16 cellular contexts compared by ENCODE assay signal in genomic region chr10:6237189-6237496, GRCh38. TPM values are rescaled to one million over a fixed set of nuclear protein-coding genes. Genes with fewer than 3 reads are reported as not detected.
DNase-seq lines count a peak whose midpoint lies in the region; ATAC-seq and TF ChIP-seq lines count a peak whose summit lies in the region.
"Had no signal": no experiment of that assay in that cellular context is flagged by ENCODE, and none has a peak within 500 bp of the region (broad histone marks: within the 10 kb centered on the region; RNA-seq: fewer than 3 reads in every experiment).

No MANE protein-coding gene starts in this region.

- H4K20me1 ChIP-seq in GM23338 (replicated peaks; ENCODE audit: insufficient read depth) (no peaks in the 10 kb centered on the region), smooth muscle cell (ENCODE audit: low read depth) (peaks cover 64% of the 10 kb centered on the region)

- H3K9me3 ChIP-seq in smooth muscle cell (replicated peaks; ENCODE audit: low read depth): no peaks in the 10 kb centered on the region

- no peaks in the 10 kb centered on the region for H3F3A ChIP-seq in GM23338 (replicated peaks; ENCODE audit: low read depth)
- peaks cover 65% of the 10 kb centered on the region for H3F3A ChIP-seq in smooth muscle cell (ENCODE audit: low read depth)

- H3K9me3 Mint-ChIP-seq in activated naive CD4-positive, alpha-beta T cell treated with anti-CD3 and anti-CD28 coated beads, Interleukin-2, amount 50 U/mL, for 72 hours: no peaks in the 10 kb centered on the region
- peaks cover 5% of the 10 kb centered on the region; the same call in 1 of the 3 replicates for H3K9me3 Mint-ChIP-seq in GM23338
- peaks cover 0 to 9% (median 3%) of the 10 kb centered on the region in 5 experiments for H3K9me3 Mint-ChIP-seq in brain
- H3K9me3 Mint-ChIP-seq: H9 had no signal

- H3K27me3 Mint-ChIP-seq in GM23338 (ENCODE audit: insufficient read depth, low read depth, poor library complexity) (peaks cover 18% of the 10 kb centered on the region), brain (no peaks in the 10 kb centered on the region)

- H2AFZ ChIP-seq in GM23338: no peak overlapping the region
- no peak overlapping the region for H2AFZ ChIP-seq in smooth muscle cell (ENCODE audit: low read depth)

- DNase-seq in activated naive CD4-positive, alpha-beta T cell treated with anti-CD3 and anti-CD28 coated beads, Interleukin-2, amount 50 U/mL, for 72 hours (ENCODE audit: low spot score in 2 of 2): no peak
- DNase-seq in activated naive CD4-positive, alpha-beta T cell treated with Interleukin-2 at 50 U/mL for 16 hours: no peak
- no peak for DNase-seq in GM23338 (ENCODE audit: low spot score)
- DNase-seq in smooth muscle cell (lab: John Stamatoyannopoulos, UW; ENCODE audit: unreplicated experiment): no peak
- DNase-seq in GM10248 (ENCODE audit: extremely low spot score): no peak
- DNase-seq in ACHN: no peak
- DNase-seq: EL, H9, NCI-H1092 treated with DMSO at 0.1 percent for 48 hours, NCI-H1694, NCI-H2107, NCI-H748 treated with DMSO at 0.1 percent for 48 hours, Right ventricle myocardium superior had no signal

- CTCF ChIA-PET in GM10248 (lab: Yijun Ruan, JAX): interaction anchor here (1.6 to 3.6 kb wide), 2 partner anchors 9 to 164 kb away, joined by 5 to 13 read pairs; no protein-coding TSS in a partner anchor

- no peaks in the 10 kb centered on the region for H3K79me2 ChIP-seq in GM23338 (replicated peaks; ENCODE audit: insufficient read depth)
- no peaks in the 10 kb centered on the region for H3K79me2 ChIP-seq in smooth muscle cell (ENCODE audit: low read depth)

- H3K4me1 ChIP-seq in GM23338 (ENCODE audit: insufficient read depth) (no peaks in the 10 kb centered on the region), smooth muscle cell (ENCODE audit: low read depth) (no peaks in the 10 kb centered on the region)

- no peak overlapping the region for H3K4me3 Mint-ChIP-seq in GM23338
- no peak overlapping the region for H3K4me3 Mint-ChIP-seq in brain
- H3K4me3 Mint-ChIP-seq: H9 had no signal

- H3K36me3 ChIP-seq in GM23338 (ENCODE audit: insufficient read depth) (no peaks in the 10 kb centered on the region), smooth muscle cell (ENCODE audit: low read depth) (peaks cover 18% of the 10 kb centered on the region)

- no peak overlapping the region for H3K4me2 ChIP-seq in GM23338
- H3K4me2 ChIP-seq in smooth muscle cell: no peak overlapping the region
- H3K4me2 ChIP-seq: KMS-11 had no signal

- H3K4me1 Mint-ChIP-seq in GM23338 (no peaks in the 10 kb centered on the region), brain (no peaks in the 10 kb centered on the region)
- H3K4me1 Mint-ChIP-seq: H9 had no signal

- WGBS in smooth muscle cell (ENCODE audit: low lambda C conversion rate): 93% methylated on average over 10 of the region's 10 CpGs

- peaks cover 14 to 64% of the 10 kb centered on the region in 2 donors for H3K36me3 Mint-ChIP-seq in activated naive CD4-positive, alpha-beta T cell treated with anti-CD3 and anti-CD28 coated beads, Interleukin-2, amount 50 U/mL, for 72 hours
- H3K36me3 Mint-ChIP-seq in GM23338 (ENCODE audit: low read depth): peaks cover 31% of the 10 kb centered on the region
- peaks cover 94% of the 10 kb centered on the region for H3K36me3 Mint-ChIP-seq in brain

- in situ Hi-C loops in ACHN (cut with HindIII; ENCODE audit: low pct_ligation_motif_present, low pct_unique_long_range_greater_than_20kb, low sequenced_read_pairs): no loop called here

- POLR2A ChIA-PET in GM10248 (lab: Yijun Ruan, JAX): interaction anchor here (1.2 kb wide), 1 partner anchor 35 kb away, joined by 4 read pairs; the partner anchor contains the start of gene PFKFB3

- no peaks in the 10 kb centered on the region for H3K9me2 ChIP-seq in GM23338 (ENCODE audit: insufficient read depth)

- TF ChIP-seq CTCF in GM23338 (conservative IDR thresholded peaks at IDR 0.05; ENCODE audit: low read depth in 2 of 2) (no peak), brain (conservative IDR thresholded peaks at IDR 0.05) (no peak), smooth muscle cell (IDR thresholded peaks at IDR 0.05; ENCODE audit: borderline replicate concordance, insufficient read depth, poor library complexity, severe bottlenecking) (no peak), GM10248 (IDR thresholded peaks at IDR 0.05; ENCODE audit: control extremely low read depth, extremely low read depth, low read depth, missing control alignments) (no peak)

- peak overlapping the region; percentile 2 to 87 for H3K27ac Mint-ChIP-seq in activated naive CD4-positive, alpha-beta T cell treated with anti-CD3 and anti-CD28 coated beads, Interleukin-2, amount 50 U/mL, for 72 hours
- H3K27ac Mint-ChIP-seq in GM23338 (peak overlapping the region; percentile 64; the same call in 1 of the 2 replicates), brain (peak overlapping the region in 3 of 5 experiments; percentile 3 to 80 (median 51))

- ATAC-seq in activated naive CD4-positive, alpha-beta T cell treated with anti-CD3 and anti-CD28 coated beads, Interleukin-2, amount 50 U/mL, for 72 hours: no peak
- ATAC-seq in GM23338: peak; percentile 41; the same call in 1 of the 3 replicates
- ATAC-seq: Panc1 had no signal

- H3K27me3 ChIP-seq in GM23338 (ENCODE audit: insufficient read depth) (no peaks in the 10 kb centered on the region), smooth muscle cell (ENCODE audit: low read depth) (no peaks in the 10 kb centered on the region)

- no peak overlapping the region for H3K4me3 ChIP-seq in GM23338
- no peak overlapping the region for H3K4me3 ChIP-seq in smooth muscle cell

- no peak overlapping the region for H3K27ac ChIP-seq in GM23338 (ENCODE audit: low read depth)
- H3K27ac ChIP-seq in smooth muscle cell (ENCODE audit: low read depth): peak overlapping the region; percentile 29
- H3K27ac ChIP-seq: KMS-11 had no signal

- H3K9ac ChIP-seq in smooth muscle cell (ENCODE audit: low read depth): no peak overlapping the region
- H3K9ac ChIP-seq: KMS-11 had no signal

TF ChIP-seq in GM23338, 12 proteins besides CTCF, POLR2A, EP300 and RAD21 (continues in another document):
- TF ChIP-seq ZNF114 (CRISPR knock-in tag; IDR thresholded peaks at IDR 0.05): no peak
- TF ChIP-seq JUNB (IDR thresholded peaks at IDR 0.05; ENCODE audit: unreplicated experiment): no peak
- no peak for TF ChIP-seq ZNF331 (CRISPR knock-in tag; IDR thresholded peaks at IDR 0.05; ENCODE audit: low read depth)
- no peak for TF ChIP-seq EZH2 (IDR thresholded peaks at IDR 0.05; ENCODE audit: low read depth, unreplicated experiment)
- no peak for TF ChIP-seq ETS1 (IDR thresholded peaks at IDR 0.05)
- TF ChIP-seq CREB1 (CRISPR knock-in tag; IDR thresholded peaks at IDR 0.05; ENCODE audit: low read depth): no peak
- no peak for TF ChIP-seq EZH2phosphoT487 (IDR thresholded peaks at IDR 0.05; ENCODE audit: unreplicated experiment)
- TF ChIP-seq STAT1 (IDR thresholded peaks at IDR 0.05; ENCODE audit: unreplicated experiment): no peak

RNA-seq across cellular contexts. Expression of gene PFKFB3, which starts 34.4 kb away (rescaled TPM):
- 100 to 1,000 TPM in 1 of 2 donors, 10 to 100 TPM in 1; 77.0 to 181 TPM for total RNA-seq in activated naive CD4-positive, alpha-beta T cell treated with anti-CD3 and anti-CD28 coated beads, Interleukin-2, amount 50 U/mL, for 72 hours
- 16.4 and 26.8 TPM in 2 replicates for total RNA-seq in GM23338 (2014; rRNA removed; shearing (Covaris generic))
- polyA plus RNA-seq in GM23338 (2016; fragmentation: Nextera tagmentation; extraction: Ambion mirVana) (9.5 and 11.4 TPM in 2 replicates), brain (ENCODE audit: insufficient read depth, low read depth, low replicate concordance) (22.3 TPM), smooth muscle cell (68.3 and 73.4 TPM in 2 replicates)
- total RNA-seq in smooth muscle cell: 45.7 and 61.3 TPM in 2 replicates
